7 cellular contexts compared by ENCODE assay signal in the genomic region with DNA sequence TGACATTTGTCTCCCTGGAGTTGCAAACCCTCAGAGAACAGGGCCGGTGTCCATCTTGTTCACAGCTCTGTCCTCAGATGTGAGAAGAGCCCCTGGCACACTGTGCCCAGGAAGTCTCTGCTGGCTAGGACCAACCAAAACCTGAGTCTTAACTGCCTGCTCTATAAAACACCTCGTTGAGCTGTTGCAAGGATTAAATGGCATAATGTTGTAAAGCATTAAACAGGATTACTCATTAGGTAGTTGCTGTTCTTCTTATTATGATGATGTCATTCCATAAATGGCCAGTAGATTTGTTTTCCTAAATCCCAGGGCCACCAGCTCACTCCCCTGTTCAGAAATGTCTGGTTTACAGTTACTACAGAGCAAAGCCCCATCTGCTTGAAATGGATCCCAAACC.
DNase-seq lines count a peak whose midpoint lies in the region; ATAC-seq, FAIRE-seq and TF ChIP-seq lines count a peak whose summit lies in the region.
"Not testable (repeated sequence)": the region's sequence is repeated elsewhere in the genome, so short reads cannot be mapped to it uniquely, and the experiment has no call there.

No MANE protein-coding gene starts in this region.

- H3K27ac ChIP-seq in HEK293 (ENCODE audit: extremely low read depth, low read depth, low read length); mammary epithelial cell (ENCODE audit: insufficient read depth, low read depth, low read length); HepG2 (ENCODE audit: extremely low read length, insufficient read depth, low read length): not testable (repeated sequence)
- H3K27ac ChIP-seq in WERI-Rb-1: peak overlapping the region; percentile 74

- 80% methylated on average over 2 of the region's 2 CpGs for WGBS in mammary epithelial cell (ENCODE audit: low coverage, missing lambda C conversion rate)
- WGBS in HepG2 (ENCODE audit: low lambda C conversion rate): 40% methylated on average over 2 of the region's 2 CpGs

- in situ Hi-C loops in mammary epithelial cell (cut with MboI; ENCODE audit: low sequenced_read_pairs in 2 of 2); HepG2 (cut with HindIII; ENCODE audit: extremely low pct_ligation_motif_present, low pct_unique_long_range_greater_than_20kb): not testable (repeated sequence)

- not testable (repeated sequence) for H3K79me2 ChIP-seq in mammary epithelial cell (ENCODE audit: insufficient read depth, low read length); HepG2 (ENCODE audit: insufficient read depth, low read length)

- H3K4me3 Mint-ChIP-seq in activated CD8-positive, alpha-beta memory T cell treated with anti-CD3 and anti-CD28 coated beads, Interleukin-2, amount 10 ng/mL, durations not matched to agents 7 days and 5 days: not testable (repeated sequence)

- H3K9ac ChIP-seq in mammary epithelial cell (ENCODE audit: insufficient read depth, low read length); HepG2 (ENCODE audit: insufficient read depth, low read depth, low read length): not testable (repeated sequence)

- not testable (repeated sequence) for TF ChIP-seq EP300 in HepG2 (IDR thresholded peaks at IDR 0.05; ENCODE audit: low read depth in 2 of 2, low read length in 2 of 2); HepG2 (CRISPR knock-in tag; IDR thresholded peaks at IDR 0.05; ENCODE audit: borderline replicate concordance)

- not testable (repeated sequence) for H3K27me3 ChIP-seq in WERI-Rb-1 (ENCODE audit: insufficient read depth, low read depth, severe bottlenecking); mammary epithelial cell (ENCODE audit: insufficient read depth, low read length)
- H3K27me3 ChIP-seq in HepG2 (ENCODE audit: control insufficient read depth in 1 of 2, insufficient read depth in 2 of 2, low read length in 2 of 2): peaks cover 0 to 15% of the 10 kb centered on the region in 2 experiments; a peak in 2 of 5 replicates

- POLR2A ChIA-PET in HEK293 (lab: Yijun Ruan, JAX); HepG2 (lab: Yijun Ruan, JAX): not testable (repeated sequence)

- H3K4me2 ChIP-seq in mammary epithelial cell (ENCODE audit: insufficient read depth, low read depth, low read length); HepG2 (ENCODE audit: low read depth, low read length): not testable (repeated sequence)

- not testable (repeated sequence) for H3K4me1 ChIP-seq in HEK293 (ENCODE audit: control insufficient read depth, insufficient read depth, low read length); HepG2 (ENCODE audit: insufficient read depth, low read length)
- H3K4me1 ChIP-seq in mammary epithelial cell (ENCODE audit: insufficient read depth, low read length): peaks cover 15% of the 10 kb centered on the region

- H3K4me1 Mint-ChIP-seq in activated CD8-positive, alpha-beta memory T cell treated with anti-CD3 and anti-CD28 coated beads, Interleukin-2, amount 10 ng/mL, durations not matched to agents 7 days and 5 days: peaks cover 51% of the 10 kb centered on the region

- not testable (repeated sequence) for DNase-seq in WERI-Rb-1; activated CD8-positive, alpha-beta memory T cell treated with anti-CD3 and anti-CD28 coated beads, Interleukin-2, amount 10 ng/mL, durations not matched to agents 7 days and 5 days; activated naive CD4-positive, alpha-beta T cell treated with anti-CD3 and anti-CD28 coated beads, Interleukin-2, amount 50 U/mL, for 72 hours (ENCODE audit: low spot score in 2 of 2); HepG2 (ENCODE audit: low spot score)
- peak; percentile 9 for DNase-seq in mammary epithelial cell
- peak; percentile 72 for DNase-seq in renal cortical epithelial cell (ENCODE audit: low read depth)

- not testable (repeated sequence) for TF ChIP-seq CTCF in HEK293 (tag by site-specific recombination; IDR thresholded peaks at IDR 0.05); WERI-Rb-1 (IDR thresholded peaks at IDR 0.05; ENCODE audit: low read depth, low read length); mammary epithelial cell (conservative IDR thresholded peaks at IDR 0.05 in 1 of 2, IDR thresholded peaks at IDR 0.05 in 1 of 2; ENCODE audit: extremely low read depth in 1 of 2, insufficient read depth in 1 of 2, low read depth in 1 of 2, low read length in 2 of 2); HepG2 (CRISPR knock-in tag; IDR thresholded peaks at IDR 0.05)

- peak overlapping the region; percentile 36 for H3K27ac Mint-ChIP-seq in activated CD8-positive, alpha-beta memory T cell treated with anti-CD3 and anti-CD28 coated beads, Interleukin-2, amount 10 ng/mL, durations not matched to agents 7 days and 5 days
- peak overlapping the region; percentile 87 to 96 for H3K27ac Mint-ChIP-seq in activated naive CD4-positive, alpha-beta T cell treated with anti-CD3 and anti-CD28 coated beads, Interleukin-2, amount 50 U/mL, for 72 hours

- TF ChIP-seq POLR2A in HepG2 (IDR thresholded peaks at IDR 0.05; ENCODE audit: insufficient read depth in 1 of 2, low read depth in 2 of 2, low read length in 2 of 2): not testable (repeated sequence)

- not testable (repeated sequence) for H3K9me3 Mint-ChIP-seq in activated CD8-positive, alpha-beta memory T cell treated with anti-CD3 and anti-CD28 coated beads, Interleukin-2, amount 10 ng/mL, durations not matched to agents 7 days and 5 days (ENCODE audit: low read depth); activated naive CD4-positive, alpha-beta T cell treated with anti-CD3 and anti-CD28 coated beads, Interleukin-2, amount 50 U/mL, for 72 hours

- dilution Hi-C loops in mammary epithelial cell (cut with HindIII; ENCODE audit: low sequenced_read_pairs): not testable (repeated sequence)

- H3K27me3 Mint-ChIP-seq in activated CD8-positive, alpha-beta memory T cell treated with anti-CD3 and anti-CD28 coated beads, Interleukin-2, amount 10 ng/mL, durations not matched to agents 7 days and 5 days: not testable (repeated sequence)

- not testable (repeated sequence) for H2AFZ ChIP-seq in mammary epithelial cell (ENCODE audit: low read depth, low read length); HepG2 (ENCODE audit: low read length)

- BruUV-seq in mammary epithelial cell (replicated peaks; lab: Mats Ljungman, UMichigan); HepG2 (replicated peaks; lab: Mats Ljungman, UMichigan): not testable (repeated sequence)

- not testable (repeated sequence) for H3K36me3 ChIP-seq in HEK293 (ENCODE audit: control insufficient read depth in 2 of 2, insufficient read depth in 1 of 2, low read length in 2 of 2); WERI-Rb-1; mammary epithelial cell (ENCODE audit: insufficient read depth, low read length); HepG2 (replicated peaks in 1 of 2; ENCODE audit: control insufficient read depth in 1 of 2, insufficient read depth in 2 of 2, low read length in 2 of 2)

- not testable (repeated sequence) for H4K20me1 ChIP-seq in mammary epithelial cell (ENCODE audit: insufficient read depth, low read length); HepG2 (ENCODE audit: insufficient read depth, low read length)

- intact Hi-C loops in mammary epithelial cell (cut with micrococcal nuclease); HepG2 (cut with micrococcal nuclease; ENCODE audit: unreplicated experiment): not testable (repeated sequence)

- CTCF ChIA-PET in HEK293 (lab: Yijun Ruan, JAX): interaction anchor here (1.0 to 4.4 kb wide), 2 partner anchors 11 to 18 kb away, joined by 3 to 30 read pairs; no protein-coding TSS in a partner anchor
- CTCF ChIA-PET in activated CD8-positive, alpha-beta memory T cell treated with anti-CD3 and anti-CD28 coated beads, Interleukin-2, amount 10 ng/mL, durations not matched to agents 7 days and 5 days (lab: Charles Lee): interaction anchor here (2.0 to 3.0 kb wide), 3 partner anchors 10 to 153 kb away, joined by 12 to 16 read pairs (median 15); no protein-coding TSS in a partner anchor
- CTCF ChIA-PET in mammary epithelial cell (lab: Charles Lee; ENCODE audit: low non-redundant PET); HepG2 (lab: Yijun Ruan, JAX; ENCODE audit: low intra/inter-chr PET ratio, low total read pairs): not testable (repeated sequence)

- not testable (repeated sequence) for TF ChIP-seq RAD21 in HepG2 (CRISPR knock-in tag; IDR thresholded peaks at IDR 0.05)

- not testable (repeated sequence) for H3K4me3 ChIP-seq in HEK293 (ENCODE audit: low read depth, low read length); WERI-Rb-1 (ENCODE audit: low read depth, low read length); mammary epithelial cell (replicated peaks in 1 of 3; ENCODE audit: insufficient read depth in 1 of 3, low read depth in 2 of 3, low read length in 3 of 3); HepG2 (replicated peaks in 1 of 3; ENCODE audit: insufficient read depth in 1 of 3, low read depth in 2 of 3, low read length in 3 of 3)

- H3K9me3 ChIP-seq in HEK293 (ENCODE audit: control insufficient read depth, insufficient read depth, low read depth, low read length); WERI-Rb-1 (ENCODE audit: severe bottlenecking); mammary epithelial cell (replicated peaks; ENCODE audit: insufficient read depth, low read length); HepG2 (ENCODE audit: low read length): not testable (repeated sequence)

- peaks cover 20% of the 10 kb centered on the region for H3K36me3 Mint-ChIP-seq in activated CD8-positive, alpha-beta memory T cell treated with anti-CD3 and anti-CD28 coated beads, Interleukin-2, amount 10 ng/mL, durations not matched to agents 7 days and 5 days
- H3K36me3 Mint-ChIP-seq in activated naive CD4-positive, alpha-beta T cell treated with anti-CD3 and anti-CD28 coated beads, Interleukin-2, amount 50 U/mL, for 72 hours: peaks cover 0 to 17% of the 10 kb centered on the region in 2 donors

- not testable (repeated sequence) for ATAC-seq in activated CD8-positive, alpha-beta memory T cell treated with anti-CD3 and anti-CD28 coated beads, Interleukin-2, amount 10 ng/mL, durations not matched to agents 7 days and 5 days; activated naive CD4-positive, alpha-beta T cell treated with anti-CD3 and anti-CD28 coated beads, Interleukin-2, amount 50 U/mL, for 72 hours; HepG2

- FAIRE-seq in HepG2 (lab: Jason Lieb, UNC): not testable (repeated sequence)

TF ChIP-seq in HepG2, 621 proteins besides CTCF, POLR2A, EP300 and RAD21:
- peak; percentile 81 for TF ChIP-seq ATF7 (IDR thresholded peaks at IDR 0.05)
- not testable (repeated sequence) for TF ChIP-seq ATF7 (CRISPR knock-in tag; IDR thresholded peaks at IDR 0.05)
TF ChIP-seq in HepG2: peak in this region for 1; not testable (repeated sequence) for 620.
